14 cellular contexts compared by ENCODE assay signal in genomic region chr2:1641498-1641897, GRCh38.
A peak's percentile ranks its signal among the peaks of the same experiment; 100 is the strongest.
DNase-seq lines count a peak whose midpoint lies in the region; ATAC-seq, FAIRE-seq and TF ChIP-seq lines count a peak whose summit lies in the region.
"Had no signal": no experiment of that assay in that cellular context is flagged by ENCODE, and none has a peak within 500 bp of the region (broad histone marks: within the 10 kb centered on the region; RNA-seq: fewer than 3 reads in every experiment).

No MANE protein-coding gene starts in this region.

- H3K27me3 ChIP-seq in HUES48 (ENCODE audit: control insufficient read depth, insufficient read depth, low read length), result no peaks in the 10 kb centered on the region
- H3K27me3 ChIP-seq: dorsolateral prefrontal cortex, neutrophil had no signal

- H3K36me3 ChIP-seq in HUES48 (ENCODE audit: control insufficient read depth, insufficient read depth, low read length), result peaks cover 71% of the 10 kb centered on the region
- no peaks in the 10 kb centered on the region for H3K36me3 ChIP-seq in kidney (ENCODE audit: control insufficient read depth in 1 of 2, insufficient read depth in 2 of 2, low read length in 2 of 2)
- H3K36me3 ChIP-seq: neutrophil had no signal

- TF ChIP-seq CTCF in choroid plexus epithelial cell (conservative IDR thresholded peaks at IDR 0.05; ENCODE audit: low read depth, low read length) (no peak), kidney (IDR thresholded peaks at IDR 0.05; ENCODE audit: borderline replicate concordance, extremely low read depth, insufficient read depth) (no peak)

- H3K9ac ChIP-seq in HUES48 (ENCODE audit: low read depth, low read length) (no peak overlapping the region), kidney (ENCODE audit: low read length in 2 of 2) (no peak overlapping the region)

- no peak for ATAC-seq in GM18502 (IDR thresholded peaks at IDR 0.05; ENCODE audit: poor library complexity, unreplicated experiment)
- no peak for ATAC-seq in activated CD4-positive, CD25-positive, alpha-beta regulatory T cell treated with anti-CD3 and anti-CD28 coated beads, Interleukin-2, amount 50 U/mL, for 24 hours

- H3K4me3 ChIP-seq in HUES48 (ENCODE audit: low read depth, low read length), result no peak overlapping the region
- no peak overlapping the region for H3K4me3 ChIP-seq in choroid plexus epithelial cell (ENCODE audit: low read depth, low read length)
- H3K4me3 ChIP-seq in kidney (ENCODE audit: low read length in 2 of 2), result no peak overlapping the region
- H3K4me3 ChIP-seq: dorsolateral prefrontal cortex had no signal

- H3K9me3 ChIP-seq in HUES48 (ENCODE audit: control insufficient read depth, insufficient read depth, low read length), result no peaks in the 10 kb centered on the region
- no peaks in the 10 kb centered on the region for H3K9me3 ChIP-seq in kidney (ENCODE audit: control insufficient read depth in 1 of 2, low read length in 2 of 2)
- H3K9me3 ChIP-seq: neutrophil had no signal

- DNase-seq in choroid plexus epithelial cell (ENCODE audit: low read depth), result peak; percentile 58
- DNase-seq in kidney, result no peak
- DNase-seq in putamen (ENCODE audit: low spot score), result peak; percentile 5
- DNase-seq in activated CD4-positive, CD25-positive, alpha-beta regulatory T cell treated with anti-CD3 and anti-CD28 coated beads, Interleukin-2, amount 50 U/mL, for 72 hours, result no peak
- DNase-seq in activated CD4-positive, alpha-beta T cell treated with anti-CD3 and anti-CD28 coated beads for 4 hours, result no peak
- DNase-seq: activated T-cell treated with anti-CD3 and anti-CD28 coated beads, Interleukin-2, amount 50 U/mL, for 1 hour; dorsolateral prefrontal cortex; NCI-H1105 had no signal

- H3K27ac ChIP-seq in HUES48 (ENCODE audit: low read depth, low read length) (peak overlapping the region; percentile 54), kidney (ENCODE audit: low read depth in 2 of 2, low read length in 2 of 2) (no peak overlapping the region)
- H3K27ac ChIP-seq: dorsolateral prefrontal cortex, neutrophil had no signal

- intact Hi-C loops in kidney (cut with DNase I), result no loop called here

- H3K4me1 ChIP-seq in HUES48 (ENCODE audit: control insufficient read depth, insufficient read depth, low read length), result peaks cover 4% of the 10 kb centered on the region; the same call in 1 of the 2 replicates
- H3K4me1 ChIP-seq in kidney (ENCODE audit: control insufficient read depth in 1 of 2, insufficient read depth in 1 of 2, low read depth in 1 of 2, low read length in 2 of 2), result no peaks in the 10 kb centered on the region

- FAIRE-seq in kidney (lab: Jason Lieb, UNC), result peak; percentile 8
- FAIRE-seq: frontal cortex, keratinocyte had no signal

Comparison
In these comparisons a context has a peak if more than half of its experiments do, and no peak if none do; other contexts are left out.
1. DNase-seq: peak in choroid plexus epithelial cell (single experiment) and putamen (single experiment); none in kidney (single experiment), activated CD4-positive, CD25-positive, alpha-beta regulatory T cell treated with anti-CD3 and anti-CD28 coated beads, Interleukin-2, amount 50 U/mL, for 72 hours (single experiment) and activated CD4-positive, alpha-beta T cell treated with anti-CD3 and anti-CD28 coated beads for 4 hours (0 of 2).